ENCODE assay signal across 21 cellular contexts in genomic region chr1:63442141-63442475, GRCh38.
DNase-seq lines count a peak whose midpoint lies in the region; ATAC-seq, FAIRE-seq and TF ChIP-seq lines count a peak whose summit lies in the region.
"Had no signal": no experiment of that assay in that cellular context is flagged by ENCODE, and none has a peak within 500 bp of the region (broad histone marks: within the 10 kb centered on the region; RNA-seq: fewer than 3 reads in every experiment).

No MANE protein-coding gene starts in this region.

- no peaks in the 10 kb centered on the region for H3K27me3 Mint-ChIP-seq in astrocyte (ENCODE audit: low read depth, unreplicated experiment)

- no peaks in the 10 kb centered on the region for H3K36me3 Mint-ChIP-seq in astrocyte (ENCODE audit: low read depth, unreplicated experiment)
- H3K36me3 Mint-ChIP-seq: mesothelial cell of epicardium, natural killer cell had no signal

- peaks cover 8% of the 10 kb centered on the region for H3K4me1 Mint-ChIP-seq in astrocyte (ENCODE audit: low read depth, unreplicated experiment)
- H3K4me1 Mint-ChIP-seq: natural killer cell had no signal

- H3K36me3 ChIP-seq in HUES48 (ENCODE audit: control insufficient read depth, insufficient read depth, low read length) (no peaks in the 10 kb centered on the region), astrocyte (ENCODE audit: insufficient read depth, low read length) (no peaks in the 10 kb centered on the region), stomach (no peaks in the 10 kb centered on the region)
- H3K36me3 ChIP-seq: gastrocnemius medialis, ovary, right atrium auricular region, SJSA1, suprapubic skin, vagina had no signal

- no peaks in the 10 kb centered on the region for H3K79me2 ChIP-seq in astrocyte (ENCODE audit: insufficient read depth, low read length)

- peak; percentile 60 for DNase-seq in EH (ENCODE audit: low read depth)
- DNase-seq in astrocyte (ENCODE audit: low read depth) = peak; percentile 11
- peak; percentile 28 for DNase-seq in iris pigment epithelial cell (ENCODE audit: low read depth)
- no peak for DNase-seq in activated effector memory CD4-positive, alpha-beta T cell treated with anti-CD3 and anti-CD28 coated beads, Interleukin-2, amount 50 U/mL, for 16 hours
- no peak for DNase-seq in stomach
- DNase-seq: activated CD8-positive, alpha-beta memory T cell treated with anti-CD3 and anti-CD28 coated beads, Interleukin-2, amount 50 U/mL, for 48 hours; activated effector memory CD4-positive, alpha-beta T cell treated with Interleukin-2 at 50 U/mL for 16 hours; natural killer cell had no signal

- H4K20me1 ChIP-seq in astrocyte (ENCODE audit: insufficient read depth, low read length) = no peaks in the 10 kb centered on the region

- H3K9ac ChIP-seq in HUES48 (ENCODE audit: low read depth, low read length) = no peak overlapping the region
- no peak overlapping the region for H3K9ac ChIP-seq in astrocyte (ENCODE audit: low read length)

- no peaks in the 10 kb centered on the region for H3K9me3 Mint-ChIP-seq in astrocyte (ENCODE audit: unreplicated experiment)
- H3K9me3 Mint-ChIP-seq: mesothelial cell of epicardium, natural killer cell had no signal

- H3K27me3 ChIP-seq in HUES48 (ENCODE audit: control insufficient read depth, insufficient read depth, low read length) (no peaks in the 10 kb centered on the region), astrocyte (ENCODE audit: insufficient read depth, low read length) (no peaks in the 10 kb centered on the region), stomach (no peaks in the 10 kb centered on the region)
- H3K27me3 ChIP-seq: dorsolateral prefrontal cortex, gastrocnemius medialis, right atrium auricular region, SJSA1, suprapubic skin, vagina had no signal

- no peak overlapping the region for H3K27ac Mint-ChIP-seq in astrocyte (ENCODE audit: unreplicated experiment)
- H3K27ac Mint-ChIP-seq: mesothelial cell of epicardium, natural killer cell had no signal

- H3K27ac ChIP-seq in HUES48 (ENCODE audit: low read depth, low read length) (peak overlapping the region; percentile 7), astrocyte (ENCODE audit: low read depth, low read length) (no peak overlapping the region), stomach (no peak overlapping the region)
- H3K27ac ChIP-seq: dorsolateral prefrontal cortex, gastrocnemius medialis, HL-60, ovary, right atrium auricular region, SJSA1, suprapubic skin, vagina had no signal

- no peak for FAIRE-seq in astrocyte (lab: Jason Lieb, UNC)

- H2AFZ ChIP-seq in astrocyte (ENCODE audit: low read depth, low read length) = no peak overlapping the region

- no peaks in the 10 kb centered on the region for H3K9me3 ChIP-seq in HUES48 (ENCODE audit: control insufficient read depth, insufficient read depth, low read length)
- no peaks in the 10 kb centered on the region for H3K9me3 ChIP-seq in astrocyte (ENCODE audit: insufficient read depth, low read depth, low read length)
- no peaks in the 10 kb centered on the region for H3K9me3 ChIP-seq in stomach
- H3K9me3 ChIP-seq: gastrocnemius medialis, ovary, right atrium auricular region, SJSA1, suprapubic skin, vagina had no signal

- intact Hi-C loops in stomach (cut with DNase I; ENCODE audit: low total_unique reads) = no loop called here

- no peak for TF ChIP-seq POLR2A in stomach (IDR thresholded peaks at IDR 0.05)

- TF ChIP-seq CTCF in astrocyte (IDR thresholded peaks at IDR 0.05; ENCODE audit: insufficient read depth, low read depth, low read length) = no peak
- no peak for TF ChIP-seq CTCF in stomach (IDR thresholded peaks at IDR 0.05)

- TF ChIP-seq EP300 in stomach (IDR thresholded peaks at IDR 0.05) = no peak

- H3K4me3 ChIP-seq in HUES48 (ENCODE audit: low read depth, low read length) (no peak overlapping the region), astrocyte (ENCODE audit: insufficient read depth, low read depth, low read length) (no peak overlapping the region), stomach (no peak overlapping the region)
- H3K4me3 ChIP-seq: dorsolateral prefrontal cortex, gastrocnemius medialis, GM12878, ovary, right atrium auricular region, SJSA1, suprapubic skin, vagina had no signal

- ATAC-seq in GM21717 (IDR thresholded peaks at IDR 0.05; ENCODE audit: unreplicated experiment) = no peak
- no peak for ATAC-seq in GM19395 (IDR thresholded peaks at IDR 0.05; ENCODE audit: unreplicated experiment)

- H3K4me1 ChIP-seq in HUES48 (ENCODE audit: control insufficient read depth, insufficient read depth, low read length) (peaks cover 5% of the 10 kb centered on the region; the same call in 1 of the 2 replicates), astrocyte (ENCODE audit: insufficient read depth, low read length) (no peaks in the 10 kb centered on the region), stomach (no peaks in the 10 kb centered on the region)
- H3K4me1 ChIP-seq: gastrocnemius medialis, right atrium auricular region, SJSA1, suprapubic skin, vagina had no signal

- H3K4me3 Mint-ChIP-seq in astrocyte (ENCODE audit: unreplicated experiment) = no peak overlapping the region
- H3K4me3 Mint-ChIP-seq: mesothelial cell of epicardium, natural killer cell had no signal

- no peak overlapping the region for H3K4me2 ChIP-seq in astrocyte (ENCODE audit: low read length)

Comparison
In these comparisons a context has a peak if more than half of its experiments do, and no peak if none do; other contexts are left out.
1. DNase-seq: peak in EH (single experiment), astrocyte (single experiment) and iris pigment epithelial cell (single experiment); none in activated effector memory CD4-positive, alpha-beta T cell treated with anti-CD3 and anti-CD28 coated beads, Interleukin-2, amount 50 U/mL, for 16 hours (single experiment) and stomach (single experiment).